ENCODE assay signal across 1 cellular context in the genomic region with DNA sequence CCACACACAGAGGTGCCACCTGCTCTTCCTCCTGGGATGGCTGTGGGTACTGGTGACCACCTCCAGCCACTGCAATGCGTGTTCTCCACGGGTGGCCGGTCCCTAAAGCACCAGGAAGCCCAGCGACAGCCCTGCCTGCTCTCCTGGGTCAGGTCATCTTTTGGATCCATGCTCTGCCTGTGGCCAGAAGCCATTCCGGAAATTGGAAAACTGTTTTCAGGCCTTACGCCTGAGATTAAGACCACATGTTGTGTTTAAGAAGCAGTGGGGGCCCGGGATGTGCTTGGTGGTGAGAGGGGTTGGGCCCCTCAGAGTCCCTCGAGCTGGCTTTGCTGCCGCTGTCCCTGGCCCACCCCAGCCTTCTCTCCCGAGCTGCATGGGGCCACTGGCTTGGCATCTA.
TF ChIP-seq lines count a peak whose summit lies in the region.

No MANE protein-coding gene starts in this region.

TF ChIP-seq in HEK293, 187 proteins besides CTCF, POLR2A, EP300 and RAD21 (continued from another document):
- TF ChIP-seq ZNF514 (tag by site-specific recombination; IDR thresholded peaks at IDR 0.05) (no peak), ZIC2 (tag by site-specific recombination; IDR thresholded peaks at IDR 0.05) (peak; percentile 66), ZNF404 (tag by site-specific recombination; IDR thresholded peaks at IDR 0.05) (no peak)
- TF ChIP-seq, protein P1, sequence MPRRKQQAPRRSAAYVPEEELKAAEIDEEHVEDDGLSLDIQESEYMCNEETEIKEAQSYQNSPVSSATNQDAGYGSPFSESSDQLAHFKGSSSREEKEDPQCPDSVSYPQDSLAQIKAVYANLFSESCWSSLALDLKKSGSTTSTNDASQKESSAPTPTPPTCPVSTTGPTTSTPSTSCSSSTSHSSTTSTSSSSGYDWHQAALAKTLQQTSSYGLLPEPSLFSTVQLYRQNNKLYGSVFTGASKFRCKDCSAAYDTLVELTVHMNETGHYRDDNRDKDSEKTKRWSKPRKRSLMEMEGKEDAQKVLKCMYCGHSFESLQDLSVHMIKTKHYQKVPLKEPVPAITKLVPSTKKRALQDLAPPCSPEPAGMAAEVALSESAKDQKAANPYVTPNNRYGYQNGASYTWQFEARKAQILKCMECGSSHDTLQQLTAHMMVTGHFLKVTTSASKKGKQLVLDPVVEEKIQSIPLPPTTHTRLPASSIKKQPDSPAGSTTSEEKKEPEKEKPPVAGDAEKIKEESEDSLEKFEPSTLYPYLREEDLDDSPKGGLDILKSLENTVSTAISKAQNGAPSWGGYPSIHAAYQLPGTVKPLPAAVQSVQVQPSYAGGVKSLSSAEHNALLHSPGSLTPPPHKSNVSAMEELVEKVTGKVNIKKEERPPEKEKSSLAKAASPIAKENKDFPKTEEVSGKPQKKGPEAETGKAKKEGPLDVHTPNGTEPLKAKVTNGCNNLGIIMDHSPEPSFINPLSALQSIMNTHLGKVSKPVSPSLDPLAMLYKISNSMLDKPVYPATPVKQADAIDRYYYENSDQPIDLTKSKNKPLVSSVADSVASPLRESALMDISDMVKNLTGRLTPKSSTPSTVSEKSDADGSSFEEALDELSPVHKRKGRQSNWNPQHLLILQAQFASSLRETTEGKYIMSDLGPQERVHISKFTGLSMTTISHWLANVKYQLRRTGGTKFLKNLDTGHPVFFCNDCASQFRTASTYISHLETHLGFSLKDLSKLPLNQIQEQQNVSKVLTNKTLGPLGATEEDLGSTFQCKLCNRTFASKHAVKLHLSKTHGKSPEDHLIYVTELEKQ (tag by site-specific recombination; IDR thresholded peaks at IDR 0.05; ENCODE audit: borderline replicate concordance), result no peak
- TF ChIP-seq, protein P2, sequence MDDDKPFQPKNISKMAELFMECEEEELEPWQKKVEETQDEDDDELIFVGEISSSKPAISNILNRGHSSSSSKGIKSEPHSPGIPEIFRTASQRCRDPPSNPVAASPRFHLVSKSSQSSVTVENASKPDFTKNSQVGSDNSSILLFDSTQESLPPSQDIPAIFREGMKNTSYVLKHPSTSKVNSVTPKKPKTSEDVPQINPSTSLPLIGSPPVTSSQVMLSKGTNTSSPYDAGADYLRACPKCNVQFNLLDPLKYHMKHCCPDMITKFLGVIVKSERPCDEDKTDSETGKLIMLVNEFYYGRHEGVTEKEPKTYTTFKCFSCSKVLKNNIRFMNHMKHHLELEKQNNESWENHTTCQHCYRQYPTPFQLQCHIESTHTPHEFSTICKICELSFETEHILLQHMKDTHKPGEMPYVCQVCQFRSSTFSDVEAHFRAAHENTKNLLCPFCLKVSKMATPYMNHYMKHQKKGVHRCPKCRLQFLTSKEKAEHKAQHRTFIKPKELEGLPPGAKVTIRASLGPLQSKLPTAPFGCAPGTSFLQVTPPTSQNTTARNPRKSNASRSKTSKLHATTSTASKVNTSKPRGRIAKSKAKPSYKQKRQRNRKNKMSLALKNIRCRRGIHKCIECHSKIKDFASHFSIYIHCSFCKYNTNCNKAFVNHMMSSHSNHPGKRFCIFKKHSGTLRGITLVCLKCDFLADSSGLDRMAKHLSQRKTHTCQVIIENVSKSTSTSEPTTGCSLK (tag by site-specific recombination; IDR thresholded peaks at IDR 0.05), result no peak
TF ChIP-seq in HEK293: peak in this region for 1.
